1 cellular context compared by ENCODE assay signal in genomic region chr19:55153652-55154264, GRCh38.
TF ChIP-seq lines count a peak whose summit lies in the region.

No MANE protein-coding gene starts in this region.

TF ChIP-seq in H1, 55 proteins besides CTCF, POLR2A, EP300 and RAD21:
- TF ChIP-seq SP2 (IDR thresholded peaks at IDR 0.05; ENCODE audit: low read length), result no peak
- no peak for TF ChIP-seq YY1 (IDR thresholded peaks at IDR 0.05; ENCODE audit: low read depth, low read length)
- TF ChIP-seq CBX5 (IDR thresholded peaks at IDR 0.05; ENCODE audit: low read depth, low read length), result no peak
- no peak for TF ChIP-seq SIN3A (conservative IDR thresholded peaks at IDR 0.05 in 1 of 2, IDR thresholded peaks at IDR 0.05 in 1 of 2; ENCODE audit: low read depth in 1 of 2, low read length in 2 of 2)
- no peak for TF ChIP-seq RBBP5 (IDR thresholded peaks at IDR 0.05; ENCODE audit: borderline replicate concordance, low read depth, low read length)
- no peak for TF ChIP-seq SUZ12 (IDR thresholded peaks at IDR 0.05; ENCODE audit: low read length)
- no peak for TF ChIP-seq TAF1 (IDR thresholded peaks at IDR 0.05; ENCODE audit: low read depth, low read length)
- no peak for TF ChIP-seq TAF7 (optimal IDR thresholded peaks at IDR 0.05; ENCODE audit: borderline replicate concordance, low read depth, low read length)
- no peak for TF ChIP-seq GABPA (IDR thresholded peaks at IDR 0.05; ENCODE audit: borderline replicate concordance, insufficient read depth, low read length)
- no peak for TF ChIP-seq EZH2 (IDR thresholded peaks at IDR 0.05; ENCODE audit: low read depth, low read length, severe bottlenecking)
